In genomic region chr19:6068711-6069110, GRCh38 we compare ENCODE assay signal across 20 cellular contexts. TPM values are rescaled to one million over a fixed set of nuclear protein-coding genes. Genes with fewer than 3 reads are reported as not detected.
DNase-seq lines count a peak whose midpoint lies in the region; ATAC-seq and TF ChIP-seq lines count a peak whose summit lies in the region.
"Had no signal": no experiment of that assay in that cellular context is flagged by ENCODE, and none has a peak within 500 bp of the region (broad histone marks: within the 10 kb centered on the region; RNA-seq: fewer than 3 reads in every experiment).

No MANE protein-coding gene starts in this region.

- H3K36me3 ChIP-seq in left ventricle myocardium inferior (no peaks in the 10 kb centered on the region), muscle layer of duodenum (ENCODE audit: control insufficient read depth in 1 of 2, insufficient read depth in 2 of 2, low read length in 2 of 2) (no peaks in the 10 kb centered on the region), transverse colon (no peaks in the 10 kb centered on the region)
- H3K36me3 ChIP-seq: pancreas had no signal

- intact Hi-C loops in left cardiac atrium (cut with DNase I) (loop anchor here in 1 of 2 donors (10.0 kb wide), 1 partner anchor 206 kb away; the partner anchor contains the start of gene MLLT1), left ventricle myocardium inferior (cut with micrococcal nuclease) (loop anchor here (5.0 kb wide), 1 partner anchor 39 kb away; no protein-coding TSS in a partner anchor), transverse colon (cut with DNase I; ENCODE audit: low total_unique reads) (no loop called here)

- H3K4me1 Mint-ChIP-seq in activated T-cell treated with anti-CD3 and anti-CD28 coated beads, Interleukin-2, amount 50 U/mL, for 24 hours (ENCODE audit: low read depth), result peaks cover 42% of the 10 kb centered on the region

- no peak for TF ChIP-seq POLR2A in transverse colon (IDR thresholded peaks at IDR 0.05)

- H3K4me1 ChIP-seq in left ventricle myocardium inferior (peaks cover 53% of the 10 kb centered on the region), muscle layer of duodenum (ENCODE audit: control insufficient read depth in 1 of 2, insufficient read depth in 2 of 2, low read length in 2 of 2) (peaks cover 17 to 49% of the 10 kb centered on the region in 2 donors), transverse colon (peaks cover 28 to 63% (median 49%) of the 10 kb centered on the region in 4 donors)

- ATAC-seq in left cardiac atrium (peak in 1 of 2 donors; percentile 4), HG02970 (IDR thresholded peaks at IDR 0.05; ENCODE audit: low FRiP score, unreplicated experiment) (no peak)
- ATAC-seq: GM23338, pancreas had no signal

- no peaks in the 10 kb centered on the region for H3K36me3 Mint-ChIP-seq in activated T-cell treated with anti-CD3 and anti-CD28 coated beads, Interleukin-2, amount 50 U/mL, for 24 hours (ENCODE audit: low read depth)
- H3K36me3 Mint-ChIP-seq: T-cell had no signal

- TF ChIP-seq EP300 in transverse colon (IDR thresholded peaks at IDR 0.05; ENCODE audit: low read depth), result no peak

- TF ChIP-seq CTCF in left ventricle myocardium inferior (IDR thresholded peaks at IDR 0.05; ENCODE audit: borderline replicate concordance), result no peak
- TF ChIP-seq CTCF in coronary artery (IDR thresholded peaks at IDR 0.05), result no peak
- TF ChIP-seq CTCF in transverse colon (IDR thresholded peaks at IDR 0.05), result no peak

- DNase-seq in left cardiac atrium (peak; percentile 47), left ventricle myocardium inferior (no peak), coronary artery (ENCODE audit: low spot score) (peak; percentile 72), transverse colon (no peak), glomerular visceral epithelial cell (ENCODE audit: extremely low spot score) (no peak)
- DNase-seq in activated T-cell treated with anti-CD3 and anti-CD28 coated beads, Interleukin-2, amount 50 U/mL, for 24 hours, result no peak
- DNase-seq: activated B cell treated with CpG ODN at 0.5 μM for 24 hours; activated gamma-delta T cell; COR-L47; erythroblast; NCI-H1436 treated with DMSO at 0.1 percent for 48 hours; pancreas; stimulated activated CD4-positive, alpha-beta T cell treated with anti-CD3 and anti-CD28 coated beads, Interleukin-12 subunit alpha, Interleukin-12 subunit beta, amount 100 ng/mL, for 4 hours; stimulated activated naive CD4-positive, alpha-beta T cell; T-cell had no signal

- H3K4me3 ChIP-seq in left ventricle myocardium inferior, result no peak overlapping the region
- H3K4me3 ChIP-seq in coronary artery, result no peak overlapping the region
- no peak overlapping the region for H3K4me3 ChIP-seq in muscle layer of duodenum (ENCODE audit: low read depth in 1 of 2, low read length in 2 of 2)
- no peak overlapping the region for H3K4me3 ChIP-seq in transverse colon
- H3K4me3 ChIP-seq: GM12878, GM23338, pancreas had no signal

- 42 to 45% methylated on average over 2 of the region's 2 CpGs for WGBS in transverse colon (ENCODE audit: low coverage in 1 of 2), 2 donors

- no peak overlapping the region for H3K27ac ChIP-seq in left ventricle myocardium inferior (replicated peaks)
- H3K27ac ChIP-seq in coronary artery, result peak overlapping the region; percentile 89 to 95
- peak overlapping the region; percentile 93 for H3K27ac ChIP-seq in muscle layer of duodenum (ENCODE audit: low read length)
- peak overlapping the region; percentile 90 to 95 (median 92) for H3K27ac ChIP-seq in transverse colon
- H3K27ac ChIP-seq: KMS-11 had no signal

- peaks cover 2% of the 10 kb centered on the region for H3K27me3 Mint-ChIP-seq in activated T-cell treated with anti-CD3 and anti-CD28 coated beads, Interleukin-2, amount 50 U/mL, for 24 hours

- no peak overlapping the region for H3K4me3 Mint-ChIP-seq in activated T-cell treated with anti-CD3 and anti-CD28 coated beads, Interleukin-2, amount 50 U/mL, for 24 hours
- H3K4me3 Mint-ChIP-seq: activated B cell treated with CpG ODN at 0.5 μM for 24 hours, GM23338, T-cell had no signal

- H3K9me3 Mint-ChIP-seq in activated T-cell treated with anti-CD3 and anti-CD28 coated beads, Interleukin-2, amount 50 U/mL, for 24 hours, result no peaks in the 10 kb centered on the region
- H3K9me3 Mint-ChIP-seq: activated B cell treated with CpG ODN at 0.5 μM for 24 hours had no signal

- H3K9me3 ChIP-seq in left ventricle myocardium inferior (replicated peaks), result no peaks in the 10 kb centered on the region
- H3K9me3 ChIP-seq in muscle layer of duodenum (ENCODE audit: control insufficient read depth in 1 of 2, low read length in 2 of 2), result no peaks in the 10 kb centered on the region
- no peaks in the 10 kb centered on the region for H3K9me3 ChIP-seq in transverse colon
- H3K9me3 ChIP-seq: pancreas had no signal

- in situ Hi-C loops in transverse colon (cut with MboI; ENCODE audit: low pct_ligation_motif_present in 1 of 4, low pct_unique_long_range_greater_than_20kb in 1 of 4, low sequenced_read_pairs in 3 of 4), result no loop called here

- H3K27ac Mint-ChIP-seq in activated T-cell treated with anti-CD3 and anti-CD28 coated beads, Interleukin-2, amount 50 U/mL, for 24 hours, result no peak overlapping the region
- H3K27ac Mint-ChIP-seq: GM23338 had no signal

- H3K27me3 ChIP-seq in left ventricle myocardium inferior (ENCODE audit: low read depth) (no peaks in the 10 kb centered on the region), muscle layer of duodenum (ENCODE audit: low read depth, low read length) (no peaks in the 10 kb centered on the region), transverse colon (no peaks in the 10 kb centered on the region)
- H3K27me3 ChIP-seq: pancreas had no signal

RNA-seq across cellular contexts. Expression of gene RFX2, which starts 41.6 kb away (rescaled TPM):
- total RNA-seq in left cardiac atrium (10 to 100 TPM; 10.5 to 11.5 TPM), left ventricle myocardium inferior (6.1 TPM), transverse colon (10 to 100 TPM in 2 of 4 donors, 1 to 10 TPM in 2; 6.1 to 57.5 (median 11.8) TPM)

Comparison
In these comparisons a context has a peak if more than half of its experiments do, and no peak if none do; other contexts are left out.
1. DNase-seq: peak in left cardiac atrium (single experiment) and coronary artery (single experiment); none in left ventricle myocardium inferior (single experiment), transverse colon (single experiment), glomerular visceral epithelial cell (single experiment) and activated T-cell treated with anti-CD3 and anti-CD28 coated beads, Interleukin-2, amount 50 U/mL, for 24 hours (single experiment).